ENCODE assay signal across 28 cellular contexts in genomic region chr5:135221187-135221473, GRCh38.
A peak's percentile ranks its signal among the peaks of the same experiment; 100 is the strongest.
DNase-seq lines count a peak whose midpoint lies in the region; ATAC-seq and TF ChIP-seq lines count a peak whose summit lies in the region.
"Had no signal": no experiment of that assay in that cellular context is flagged by ENCODE, and none has a peak within 500 bp of the region (broad histone marks: within the 10 kb centered on the region; RNA-seq: fewer than 3 reads in every experiment).

No MANE protein-coding gene starts in this region.

- no peaks in the 10 kb centered on the region for H3K9me3 Mint-ChIP-seq in dendritic cell treated with granulocyte-macrophage colony-stimulating factor and Interleukin-4, amounts not matched to agents 40 ng/mL and 50 ng/mL, for 4 days
- H3K9me3 Mint-ChIP-seq in neural progenitor cell: no peaks in the 10 kb centered on the region
- no peaks in the 10 kb centered on the region for H3K9me3 Mint-ChIP-seq in activated T-helper 2 cell treated with anti-CD3 and anti-CD28 coated beads, Interferon-gamma antibody, Interleukin-2, Interleukin-4, amounts not matched to agents 10 μg/mL and 5 μg/mL and 100 μg/mL, durations not matched to agents 14 hours and 24 hours and 36 hours
- H3K9me3 Mint-ChIP-seq: natural killer cell, T-cell had no signal

- H3K4me3 ChIP-seq in right atrium auricular region: no peak overlapping the region
- no peak overlapping the region for H3K4me3 ChIP-seq in left ventricle myocardium inferior
- no peak overlapping the region for H3K4me3 ChIP-seq in neural progenitor cell
- H3K4me3 ChIP-seq: A549, body of pancreas, pancreas, upper lobe of left lung had no signal

- ATAC-seq in GM21423 (IDR thresholded peaks at IDR 0.05; ENCODE audit: unreplicated experiment): no peak
- ATAC-seq: A549, body of pancreas, left colon, natural killer cell, Panc1, pancreas, sciatic nerve, T-cell had no signal

- peak overlapping the region; percentile 65 for H3K27ac Mint-ChIP-seq in dendritic cell treated with granulocyte-macrophage colony-stimulating factor and Interleukin-4, amounts not matched to agents 40 ng/mL and 50 ng/mL, for 4 days
- peak overlapping the region; percentile 52 for H3K27ac Mint-ChIP-seq in neural progenitor cell
- H3K27ac Mint-ChIP-seq in activated T-helper 2 cell treated with anti-CD3 and anti-CD28 coated beads, Interferon-gamma antibody, Interleukin-2, Interleukin-4, amounts not matched to agents 10 μg/mL and 5 μg/mL and 100 μg/mL, durations not matched to agents 14 hours and 24 hours and 36 hours: no peak overlapping the region
- H3K27ac Mint-ChIP-seq: activated naive CD8-positive, alpha-beta T cell; natural killer cell; T-cell had no signal

- peaks cover 17% of the 10 kb centered on the region for H3F3A ChIP-seq in neural progenitor cell (ENCODE audit: low read depth)

- H3K27ac ChIP-seq in right atrium auricular region (no peak overlapping the region), left ventricle myocardium inferior (replicated peaks) (no peak overlapping the region), neural progenitor cell (no peak overlapping the region)
- H3K27ac ChIP-seq: A549, body of pancreas, pancreas, upper lobe of left lung had no signal

- H3K4me2 ChIP-seq in neural progenitor cell: no peak overlapping the region
- H3K4me2 ChIP-seq: A549 had no signal

- H3K4me3 Mint-ChIP-seq in dendritic cell treated with granulocyte-macrophage colony-stimulating factor and Interleukin-4, amounts not matched to agents 40 ng/mL and 50 ng/mL, for 4 days: no peak overlapping the region
- H3K4me3 Mint-ChIP-seq in neural progenitor cell: no peak overlapping the region
- H3K4me3 Mint-ChIP-seq in activated T-helper 2 cell treated with anti-CD3 and anti-CD28 coated beads, Interferon-gamma antibody, Interleukin-2, Interleukin-4, amounts not matched to agents 10 μg/mL and 5 μg/mL and 100 μg/mL, durations not matched to agents 14 hours and 24 hours and 36 hours (ENCODE audit: low read depth): no peak overlapping the region
- H3K4me3 Mint-ChIP-seq: activated naive CD8-positive, alpha-beta T cell; natural killer cell; T-cell had no signal

- no peaks in the 10 kb centered on the region for H3K27me3 ChIP-seq in right atrium auricular region
- H3K27me3 ChIP-seq in left ventricle myocardium inferior (ENCODE audit: low read depth): no peaks in the 10 kb centered on the region
- H3K27me3 ChIP-seq in neural progenitor cell: no peaks in the 10 kb centered on the region
- H3K27me3 ChIP-seq: body of pancreas, pancreas, upper lobe of left lung had no signal

- DNase-seq in right atrium auricular region (ENCODE audit: low spot score): peak; percentile 46
- DNase-seq in left ventricle myocardium inferior: no peak
- no peak for DNase-seq in neural progenitor cell (ENCODE audit: low spot score)
- DNase-seq in DMS 273 (lab: John Stamatoyannopoulos, UW; ENCODE audit: unreplicated experiment): no peak
- DNase-seq in activated T-helper 2 cell treated with anti-CD3 and anti-CD28 coated beads, Interferon-gamma antibody, Interleukin-2, Interleukin-4, amounts not matched to agents 10 μg/mL and 5 μg/mL and 100 μg/mL, durations not matched to agents 14 hours and 24 hours and 36 hours (ENCODE audit: low spot score): no peak
- no peak for DNase-seq in stimulated activated CD4-positive, alpha-beta T cell treated with anti-CD3 and anti-CD28 coated beads, Interleukin-12 subunit alpha, Interleukin-12 subunit beta, amount 100 ng/mL, for 4 hours
- DNase-seq: activated CD4-positive, alpha-beta T cell treated with anti-CD3 and anti-CD28 coated beads for 1 hour; cerebellar nuclear complex; DMS79; foreskin melanocyte; GF-D8; left colon; midbrain; natural killer cell; NCI-H1694; NCI-H524; NK-92 treated with Interleukin-12 subunit alpha and Interleukin-12 subunit beta, amount 100 ng/mL, for 24 hours; SIG-M5; upper lobe of left lung had no signal

- no peaks in the 10 kb centered on the region for H3K79me2 ChIP-seq in neural progenitor cell (ENCODE audit: low read depth)

- no peaks in the 10 kb centered on the region for H3K4me1 ChIP-seq in right atrium auricular region
- H3K4me1 ChIP-seq in left ventricle myocardium inferior: peaks cover 3% of the 10 kb centered on the region
- peaks cover 32% of the 10 kb centered on the region for H3K4me1 ChIP-seq in neural progenitor cell
- H3K4me1 ChIP-seq: A549, body of pancreas, pancreas had no signal

- no peak for TF ChIP-seq CTCF in right atrium auricular region (IDR thresholded peaks at IDR 0.05)
- no peak for TF ChIP-seq CTCF in left ventricle myocardium inferior (IDR thresholded peaks at IDR 0.05; ENCODE audit: borderline replicate concordance)
- no peak for TF ChIP-seq CTCF in neural progenitor cell (IDR thresholded peaks at IDR 0.05)

- no peaks in the 10 kb centered on the region for H3K36me3 Mint-ChIP-seq in dendritic cell treated with granulocyte-macrophage colony-stimulating factor and Interleukin-4, amounts not matched to agents 40 ng/mL and 50 ng/mL, for 4 days (ENCODE audit: low read depth)
- H3K36me3 Mint-ChIP-seq in neural progenitor cell: no peaks in the 10 kb centered on the region
- no peaks in the 10 kb centered on the region for H3K36me3 Mint-ChIP-seq in activated T-helper 2 cell treated with anti-CD3 and anti-CD28 coated beads, Interferon-gamma antibody, Interleukin-2, Interleukin-4, amounts not matched to agents 10 μg/mL and 5 μg/mL and 100 μg/mL, durations not matched to agents 14 hours and 24 hours and 36 hours (ENCODE audit: low read depth)
- H3K36me3 Mint-ChIP-seq: activated naive CD8-positive, alpha-beta T cell; natural killer cell; T-cell had no signal

- H3K4me1 Mint-ChIP-seq in dendritic cell treated with granulocyte-macrophage colony-stimulating factor and Interleukin-4, amounts not matched to agents 40 ng/mL and 50 ng/mL, for 4 days (ENCODE audit: low read depth): peaks cover 51% of the 10 kb centered on the region
- H3K4me1 Mint-ChIP-seq in neural progenitor cell: peaks cover 39% of the 10 kb centered on the region
- no peaks in the 10 kb centered on the region for H3K4me1 Mint-ChIP-seq in activated T-helper 2 cell treated with anti-CD3 and anti-CD28 coated beads, Interferon-gamma antibody, Interleukin-2, Interleukin-4, amounts not matched to agents 10 μg/mL and 5 μg/mL and 100 μg/mL, durations not matched to agents 14 hours and 24 hours and 36 hours (ENCODE audit: low read depth)
- H3K4me1 Mint-ChIP-seq: natural killer cell had no signal

- no peak overlapping the region for H2AFZ ChIP-seq in neural progenitor cell (replicated peaks)

- no peaks in the 10 kb centered on the region for H3K9me3 ChIP-seq in right atrium auricular region
- H3K9me3 ChIP-seq in left ventricle myocardium inferior (replicated peaks): no peaks in the 10 kb centered on the region
- no peaks in the 10 kb centered on the region for H3K9me3 ChIP-seq in neural progenitor cell (ENCODE audit: low read depth)
- H3K9me3 ChIP-seq: A549, body of pancreas, pancreas, upper lobe of left lung had no signal

- H4K20me1 ChIP-seq in neural progenitor cell (ENCODE audit: low read depth): no peaks in the 10 kb centered on the region

- peaks cover under 1% of the 10 kb centered on the region for H3K27me3 Mint-ChIP-seq in dendritic cell treated with granulocyte-macrophage colony-stimulating factor and Interleukin-4, amounts not matched to agents 40 ng/mL and 50 ng/mL, for 4 days
- peaks cover 18% of the 10 kb centered on the region for H3K27me3 Mint-ChIP-seq in neural progenitor cell (ENCODE audit: insufficient read depth, low read depth)
- peaks cover 12% of the 10 kb centered on the region for H3K27me3 Mint-ChIP-seq in activated T-helper 2 cell treated with anti-CD3 and anti-CD28 coated beads, Interferon-gamma antibody, Interleukin-2, Interleukin-4, amounts not matched to agents 10 μg/mL and 5 μg/mL and 100 μg/mL, durations not matched to agents 14 hours and 24 hours and 36 hours (ENCODE audit: low read depth)

- intact Hi-C loops in left ventricle myocardium inferior (cut with micrococcal nuclease): no loop called here
- intact Hi-C loops in dendritic cell treated with granulocyte-macrophage colony-stimulating factor and Interleukin-4, amounts not matched to agents 40 ng/mL and 50 ng/mL, for 4 days (cut with micrococcal nuclease): no loop called here
- intact Hi-C loops in activated T-helper 2 cell treated with anti-CD3 and anti-CD28 coated beads, Interferon-gamma antibody, Interleukin-2, Interleukin-4, amounts not matched to agents 10 μg/mL and 5 μg/mL and 100 μg/mL, durations not matched to agents 14 hours and 24 hours and 36 hours (cut with micrococcal nuclease): no loop called here

- H3K9ac ChIP-seq in neural progenitor cell: no peak overlapping the region

- H3K36me3 ChIP-seq in right atrium auricular region: no peaks in the 10 kb centered on the region
- no peaks in the 10 kb centered on the region for H3K36me3 ChIP-seq in left ventricle myocardium inferior
- no peaks in the 10 kb centered on the region for H3K36me3 ChIP-seq in neural progenitor cell
- H3K36me3 ChIP-seq: pancreas, upper lobe of left lung had no signal
